Comparison of ENCODE assay signal across 1 cellular context in the genomic region with DNA sequence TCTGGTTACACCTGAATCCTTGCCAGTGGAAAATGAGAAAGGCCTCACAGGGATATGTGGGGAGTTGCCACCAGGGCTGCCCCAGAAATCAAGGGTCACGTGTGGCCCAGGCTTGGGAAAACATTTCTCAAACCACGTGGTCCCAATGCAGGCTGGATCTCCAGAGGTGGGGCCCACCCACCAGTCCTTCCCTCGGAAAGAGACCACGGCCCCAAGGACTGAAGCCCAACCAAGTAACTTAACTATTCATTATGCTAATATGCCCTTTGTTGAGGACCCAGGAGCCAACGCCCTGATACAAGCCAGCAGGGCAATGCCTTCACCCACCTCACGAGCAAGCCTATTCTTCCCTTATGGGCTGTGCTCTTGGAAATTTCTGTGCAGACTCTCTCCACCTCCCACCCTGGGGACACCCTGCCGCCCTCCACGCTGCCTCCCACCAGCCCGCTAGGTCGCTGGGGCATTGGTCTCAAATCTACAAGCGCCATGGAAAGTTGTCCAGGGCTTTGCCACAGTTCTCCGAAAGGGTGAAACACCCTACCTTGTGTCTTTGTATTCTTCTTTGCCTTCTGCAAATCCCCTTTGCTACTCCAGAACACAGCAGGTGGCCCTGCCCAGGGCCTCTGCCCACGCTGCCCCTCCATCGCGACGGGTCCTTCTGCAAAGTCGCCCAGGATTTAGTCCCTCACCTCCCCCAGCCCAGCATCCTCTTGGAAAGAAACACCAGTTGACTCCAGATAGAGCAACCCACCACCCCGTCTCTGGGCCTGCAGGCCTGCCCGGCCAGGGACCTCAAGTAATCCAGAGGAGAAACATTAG.
TF ChIP-seq lines count a peak whose summit lies in the region.

No MANE protein-coding gene starts in this region.

TF ChIP-seq in A549, 52 proteins besides CTCF, POLR2A, EP300 and RAD21 (continued from another document):
- no peak for TF ChIP-seq ESRRA (IDR thresholded peaks at IDR 0.05; ENCODE audit: borderline replicate concordance, low read length)
- TF ChIP-seq, protein P1, sequence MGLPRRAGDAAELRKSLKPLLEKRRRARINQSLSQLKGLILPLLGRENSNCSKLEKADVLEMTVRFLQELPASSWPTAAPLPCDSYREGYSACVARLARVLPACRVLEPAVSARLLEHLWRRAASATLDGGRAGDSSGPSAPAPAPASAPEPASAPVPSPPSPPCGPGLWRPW (IDR thresholded peaks at IDR 0.05) = no peak
- TF ChIP-seq BHLHE40 (IDR thresholded peaks at IDR 0.05; ENCODE audit: low read depth, low read length) = no peak
- no peak; the same call in 1 of the 2 replicates for TF ChIP-seq TP53 (CRISPR knock-in tag; IDR thresholded peaks at IDR 0.05)
